In the genomic region with DNA sequence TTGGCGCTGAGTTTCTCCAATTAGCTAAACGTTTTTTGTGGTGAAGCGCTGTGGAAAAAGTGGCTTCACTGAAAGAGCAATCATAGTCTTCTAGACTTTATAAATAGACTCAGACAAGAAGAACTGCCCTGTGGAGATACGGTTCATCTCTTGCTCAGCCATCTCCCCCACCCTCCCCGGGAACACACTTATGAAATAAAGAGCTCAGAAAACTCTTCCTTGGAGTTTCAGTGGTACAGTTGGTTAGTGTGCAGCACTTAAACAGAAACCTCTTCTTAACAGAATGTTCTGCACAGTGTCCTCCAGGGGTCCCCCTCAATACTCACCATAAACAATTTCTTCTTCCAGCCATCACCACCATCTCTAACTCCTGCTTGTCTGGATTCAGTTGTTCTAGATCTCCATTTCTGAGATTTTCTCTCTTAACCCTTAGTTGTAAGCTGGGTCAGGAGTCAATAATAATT, we compare ENCODE assay signal across 8 cellular contexts.
A peak's percentile ranks its signal among the peaks of the same experiment; 100 is the strongest.
DNase-seq lines count a peak whose midpoint lies in the region; ATAC-seq and TF ChIP-seq lines count a peak whose summit lies in the region.

No MANE protein-coding gene starts in this region.

- DNase-seq in GM13976 (ENCODE audit: low spot score) (peak; percentile 56), LNCaP clone FGC (ENCODE audit: low read depth) (no peak), right cardiac atrium (no peak), epidermal melanocyte (ENCODE audit: insufficient read length, low spot score) (no peak), head of caudate nucleus (no peak), CD1c-positive myeloid dendritic cell (ENCODE audit: extremely low spot score) (no peak), tibial nerve (ENCODE audit: low spot score in 2 of 2) (no peak)

- H3K27me3 ChIP-seq in right cardiac atrium (ENCODE audit: control insufficient read depth, insufficient read depth): no peaks in the 10 kb centered on the region
- no peaks in the 10 kb centered on the region for H3K27me3 ChIP-seq in tibial nerve

- in situ Hi-C loops in GM13976 (cut with MboI; ENCODE audit: low sequenced_read_pairs, unreplicated experiment): no loop called here

- intact Hi-C loops in right cardiac atrium (cut with DNase I): loop anchor here in 1 of 4 donors (5.0 kb wide), 1 partner anchor 48 kb away; no protein-coding TSS in a partner anchor
- intact Hi-C loops in head of caudate nucleus (cut with DNase I): no loop called here

- no peak overlapping the region for H3K4me3 ChIP-seq in LNCaP clone FGC (ENCODE audit: low read depth, low read length)
- H3K4me3 ChIP-seq in right cardiac atrium (ENCODE audit: low read length): no peak overlapping the region
- H3K4me3 ChIP-seq in tibial nerve: no peak overlapping the region

- H3K27ac ChIP-seq in right cardiac atrium (ENCODE audit: low read length): peak overlapping the region; percentile 98
- H3K27ac ChIP-seq in tibial nerve: no peak overlapping the region

- ATAC-seq in GM21723 (IDR thresholded peaks at IDR 0.05; ENCODE audit: unreplicated experiment) (peak; percentile 94), right cardiac atrium (peak; percentile 36 to 52)

- WGBS in right cardiac atrium: 58% methylated on average over 5 of the region's 5 CpGs
- 78 to 80% methylated on average over 5 of the region's 5 CpGs for WGBS in tibial nerve, 2 donors

- TF ChIP-seq CTCF in GM13976 (IDR thresholded peaks at IDR 0.05; ENCODE audit: borderline replicate concordance, control extremely low read depth, extremely low read depth, insufficient read depth, missing control alignments): no peak
- 0 out of 2 replicates have a peak, but pooled peaks have one; percentile 7 for TF ChIP-seq CTCF in LNCaP clone FGC (IDR thresholded peaks at IDR 0.05; ENCODE audit: control insufficient read depth, extremely low read depth, insufficient read depth)
- no peak for TF ChIP-seq CTCF in tibial nerve (IDR thresholded peaks at IDR 0.05)

- peaks cover 4% of the 10 kb centered on the region for H3K4me1 ChIP-seq in right cardiac atrium (ENCODE audit: control insufficient read depth, insufficient read depth, low read length)
- H3K4me1 ChIP-seq in tibial nerve: peaks cover 0 to 40% (median 5%) of the 10 kb centered on the region in 4 donors

- H3K9me3 ChIP-seq in right cardiac atrium (ENCODE audit: control insufficient read depth, low read length) (no peaks in the 10 kb centered on the region), tibial nerve (no peaks in the 10 kb centered on the region)

- H3K36me3 ChIP-seq in tibial nerve: peaks cover 0 to 25% (median 0%) of the 10 kb centered on the region in 3 donors

- no peak for TF ChIP-seq EP300 in tibial nerve (IDR thresholded peaks at IDR 0.05)

- TF ChIP-seq POLR2A in tibial nerve (IDR thresholded peaks at IDR 0.05): no peak
